ENCODE assay signal across 9 cellular contexts in the genomic region with DNA sequence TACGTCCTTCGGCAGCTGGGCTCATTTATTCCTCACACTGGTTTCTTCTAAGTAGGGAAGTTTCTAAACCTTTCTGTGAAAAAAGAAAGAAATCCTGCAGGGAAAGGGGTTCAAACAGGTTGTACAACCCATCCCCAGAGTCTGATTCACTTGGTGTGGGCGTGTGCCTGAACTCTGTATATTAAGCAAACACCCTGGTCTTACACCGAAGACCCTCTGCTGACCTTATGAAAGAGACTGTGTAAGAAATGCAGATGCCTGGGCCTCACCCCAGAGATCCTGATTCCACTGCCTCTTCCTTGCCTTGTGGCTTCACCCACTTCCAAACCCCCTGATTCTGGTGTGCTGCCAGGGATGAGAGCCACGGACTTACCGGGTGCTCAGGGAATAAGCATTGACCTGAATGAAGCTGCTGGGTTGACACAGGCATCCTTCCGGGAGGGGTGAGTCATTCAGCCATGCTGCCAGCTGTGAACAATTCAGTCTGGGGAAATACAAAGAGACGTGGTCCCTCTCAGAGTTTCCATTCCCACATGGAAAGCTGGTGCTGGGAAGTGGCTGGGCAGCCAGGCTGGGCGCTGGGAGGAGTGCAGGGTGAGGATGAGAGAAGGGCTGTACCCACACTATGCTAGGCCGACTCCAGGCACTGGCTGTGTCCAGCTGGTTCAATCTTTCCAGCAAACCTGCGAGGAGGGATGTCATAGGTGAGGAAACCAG. TPM values are rescaled to one million over a fixed set of nuclear protein-coding genes. Genes with fewer than 3 reads are reported as not detected.
DNase-seq lines count a peak whose midpoint lies in the region; ATAC-seq, FAIRE-seq and TF ChIP-seq lines count a peak whose summit lies in the region.
"Had no signal": no experiment of that assay in that cellular context is flagged by ENCODE, and none has a peak within 500 bp of the region (broad histone marks: within the 10 kb centered on the region; RNA-seq: fewer than 3 reads in every experiment).

No MANE protein-coding gene starts in this region.

- peak; percentile 72 for FAIRE-seq in RCC 7860 (lab: Jason Lieb, UNC)

- H3K4me1 Mint-ChIP-seq in progenitor cell of endocrine pancreas (ENCODE audit: low read depth): peaks cover 7% of the 10 kb centered on the region

- DNase-seq in ELF-1 (ENCODE audit: low read depth, low spot score) (peak; percentile 52), RCC 7860 (ENCODE audit: low spot score) (peak; percentile 55), fibroblast of pulmonary artery (ENCODE audit: low read depth) (peak; percentile 93), progenitor cell of endocrine pancreas (ENCODE audit: low spot score, unreplicated experiment) (no peak), NOMO-1 treated with DMSO at 0.1 percent for 48 hours (lab: John Stamatoyannopoulos, UW; ENCODE audit: unreplicated experiment) (no peak), middle frontal gyrus (ENCODE audit: extremely low spot score, low spot score) (no peak)
- DNase-seq in stimulated activated naive CD4-positive, alpha-beta T cell (lab: John Stamatoyannopoulos, UW): no peak

- H3K9me3 Mint-ChIP-seq in progenitor cell of endocrine pancreas (ENCODE audit: low read depth): no peaks in the 10 kb centered on the region

- TF ChIP-seq CTCF in fibroblast of pulmonary artery (IDR thresholded peaks at IDR 0.05; ENCODE audit: low read length, missing control alignments) (no peak), progenitor cell of endocrine pancreas (IDR thresholded peaks at IDR 0.05; ENCODE audit: unreplicated experiment) (no peak)

- H3K4me3 Mint-ChIP-seq in progenitor cell of endocrine pancreas (ENCODE audit: low read depth): no peak overlapping the region

- peak overlapping the region; percentile 68 for H3K27ac Mint-ChIP-seq in progenitor cell of endocrine pancreas

- no peak for ATAC-seq in HG03457 (IDR thresholded peaks at IDR 0.05; ENCODE audit: unreplicated experiment)

- no peaks in the 10 kb centered on the region for H3K36me3 Mint-ChIP-seq in progenitor cell of endocrine pancreas (ENCODE audit: insufficient read depth)

- H3K4me3 ChIP-seq in fibroblast of pulmonary artery (replicated peaks; ENCODE audit: low read depth, low read length): no peak overlapping the region
- H3K4me3 ChIP-seq: dorsolateral prefrontal cortex had no signal

- peaks cover 7% of the 10 kb centered on the region for H3K27me3 Mint-ChIP-seq in progenitor cell of endocrine pancreas

RNA-seq across cellular contexts. Expression of a gene that starts 26.5 kb away (rescaled TPM):
- total RNA-seq in progenitor cell of endocrine pancreas: 92.6 and 105 TPM in 2 replicates

Comparison
In these comparisons a context has a peak if more than half of its experiments do, and no peak if none do; other contexts are left out.
1. DNase-seq: peak in ELF-1 (single experiment), RCC 7860 (single experiment) and fibroblast of pulmonary artery (single experiment); none in progenitor cell of endocrine pancreas (single experiment), NOMO-1 treated with DMSO at 0.1 percent for 48 hours (single experiment), stimulated activated naive CD4-positive, alpha-beta T cell (0 of 6) and middle frontal gyrus (single experiment).